In genomic region chr3:132573657-132574260, GRCh38 we compare ENCODE assay signal across 33 cellular contexts. TPM values are rescaled to one million over a fixed set of nuclear protein-coding genes. Genes with fewer than 3 reads are reported as not detected.
DNase-seq lines count a peak whose midpoint lies in the region; ATAC-seq and TF ChIP-seq lines count a peak whose summit lies in the region.
"Had no signal": no experiment of that assay in that cellular context is flagged by ENCODE, and none has a peak within 500 bp of the region (broad histone marks: within the 10 kb centered on the region; RNA-seq: fewer than 3 reads in every experiment).

No MANE protein-coding gene starts in this region.

- H3K27me3 ChIP-seq in right cardiac atrium (ENCODE audit: control insufficient read depth, insufficient read depth), result no peaks in the 10 kb centered on the region
- H3K27me3 ChIP-seq in uterus, result no peaks in the 10 kb centered on the region
- H3K27me3 ChIP-seq: left lung, SJSA1, upper lobe of left lung had no signal

- H3K4me1 Mint-ChIP-seq in activated naive CD8-positive, alpha-beta T cell treated with anti-CD3 and anti-CD28 coated beads, Interleukin-2, amount 50 U/mL, for 24 hours, result peaks cover 14% of the 10 kb centered on the region
- peaks cover 12% of the 10 kb centered on the region for H3K4me1 Mint-ChIP-seq in activated naive CD8-positive, alpha-beta T cell treated with anti-CD3 and anti-CD28 coated beads for 36 hours
- H3K4me1 Mint-ChIP-seq: B cell; brain; immature natural killer cell; mesothelial cell of epicardium; naive thymus-derived CD8-positive, alpha-beta T cell had no signal

- H3K9me3 ChIP-seq in right cardiac atrium (ENCODE audit: control insufficient read depth, low read length) (no peaks in the 10 kb centered on the region), uterus (no peaks in the 10 kb centered on the region)
- H3K9me3 ChIP-seq: left lung, SJSA1, upper lobe of left lung had no signal

- intact Hi-C loops in right cardiac atrium (cut with DNase I) (no loop called here), uterus (cut with DNase I; ENCODE audit: low total_unique reads) (no loop called here)

- DNase-seq in activated naive CD8-positive, alpha-beta T cell treated with anti-CD3 and anti-CD28 coated beads, Interleukin-2, amount 50 U/mL, for 24 hours, result no peak
- DNase-seq in activated naive CD8-positive, alpha-beta T cell treated with anti-CD3 and anti-CD28 coated beads for 36 hours, result no peak
- DNase-seq in fibroblast of gingiva (ENCODE audit: low read depth), result peak; percentile 87
- no peak for DNase-seq in right cardiac atrium
- DNase-seq in uterus, result no peak
- no peak for DNase-seq in mucosa of gallbladder (ENCODE audit: low spot score)
- no peak for DNase-seq in HuH-7.5 (ENCODE audit: low spot score)
- no peak for DNase-seq in DMS153 treated with DMSO at 0.1 percent for 48 hours (lab: John Stamatoyannopoulos, UW; ENCODE audit: unreplicated experiment)
- DNase-seq: 8988T; activated CD8-positive, alpha-beta T cell treated with anti-CD3 and anti-CD28 coated beads for 36 hours; activated effector memory CD4-positive, alpha-beta T cell treated with Interleukin-2 at 50 U/mL for 16 hours; COR-L47; foreskin melanocyte; hippocampal formation; immature natural killer cell; left lung; naive thymus-derived CD8-positive, alpha-beta T cell; NCI-H1694; NCI-H2171 treated with DMSO at 0.1 percent for 48 hours; NCI-H526; stimulated activated CD4-positive, alpha-beta T cell treated with anti-CD3 and anti-CD28 coated beads, Interleukin-4, amount 100 ng/mL, for 4 hours; T-helper 1 cell; upper lobe of left lung had no signal

- peak overlapping the region; percentile 5 for H3K27ac Mint-ChIP-seq in activated naive CD8-positive, alpha-beta T cell treated with anti-CD3 and anti-CD28 coated beads, Interleukin-2, amount 50 U/mL, for 24 hours
- no peak overlapping the region for H3K27ac Mint-ChIP-seq in activated naive CD8-positive, alpha-beta T cell treated with anti-CD3 and anti-CD28 coated beads for 36 hours
- H3K27ac Mint-ChIP-seq: activated CD8-positive, alpha-beta T cell treated with anti-CD3 and anti-CD28 coated beads for 36 hours; B cell; brain; immature natural killer cell; mesothelial cell of epicardium; naive thymus-derived CD8-positive, alpha-beta T cell; stimulated activated naive CD8-positive, alpha-beta T cell treated with anti-CD3 and anti-CD28 coated beads, Interleukin-15, Interleukin-2, amounts not matched to agents 100 ng/mL and 50 ng/mL, for 24 hours had no signal

- H3K4me3 ChIP-seq in right cardiac atrium (ENCODE audit: low read length) (no peak overlapping the region), uterus (no peak overlapping the region)
- H3K4me3 ChIP-seq: left lung, SJSA1, upper lobe of left lung had no signal

- H3K4me1 ChIP-seq in right cardiac atrium (ENCODE audit: control insufficient read depth, insufficient read depth, low read length), result peaks cover 6% of the 10 kb centered on the region
- no peaks in the 10 kb centered on the region for H3K4me1 ChIP-seq in uterus
- H3K4me1 ChIP-seq: left lung, SJSA1 had no signal

- TF ChIP-seq CTCF in uterus (IDR thresholded peaks at IDR 0.05), result no peak

- no peak for TF ChIP-seq POLR2A in uterus (IDR thresholded peaks at IDR 0.05)

- peaks cover 55% of the 10 kb centered on the region for H3K36me3 Mint-ChIP-seq in activated naive CD8-positive, alpha-beta T cell treated with anti-CD3 and anti-CD28 coated beads, Interleukin-2, amount 50 U/mL, for 24 hours (ENCODE audit: low read depth)
- H3K36me3 Mint-ChIP-seq in activated naive CD8-positive, alpha-beta T cell treated with anti-CD3 and anti-CD28 coated beads for 36 hours, result peaks cover 40% of the 10 kb centered on the region

- H3K27me3 Mint-ChIP-seq in activated naive CD8-positive, alpha-beta T cell treated with anti-CD3 and anti-CD28 coated beads, Interleukin-2, amount 50 U/mL, for 24 hours, result no peaks in the 10 kb centered on the region
- H3K27me3 Mint-ChIP-seq in activated naive CD8-positive, alpha-beta T cell treated with anti-CD3 and anti-CD28 coated beads for 36 hours, result no peaks in the 10 kb centered on the region
- H3K27me3 Mint-ChIP-seq: activated CD8-positive, alpha-beta T cell treated with anti-CD3 and anti-CD28 coated beads for 36 hours; B cell; brain; naive thymus-derived CD8-positive, alpha-beta T cell; stimulated activated naive CD8-positive, alpha-beta T cell treated with anti-CD3 and anti-CD28 coated beads, Interleukin-15, Interleukin-2, amounts not matched to agents 100 ng/mL and 50 ng/mL, for 24 hours had no signal

- H3K27ac ChIP-seq in right cardiac atrium (ENCODE audit: low read length) (peak overlapping the region; percentile 5), uterus (peak overlapping the region; percentile 70 to 80)
- H3K27ac ChIP-seq: left lung, SJSA1, upper lobe of left lung had no signal

- H3K4me3 Mint-ChIP-seq in activated naive CD8-positive, alpha-beta T cell treated with anti-CD3 and anti-CD28 coated beads, Interleukin-2, amount 50 U/mL, for 24 hours, result no peak overlapping the region
- no peak overlapping the region for H3K4me3 Mint-ChIP-seq in activated naive CD8-positive, alpha-beta T cell treated with anti-CD3 and anti-CD28 coated beads for 36 hours
- H3K4me3 Mint-ChIP-seq: activated CD8-positive, alpha-beta T cell treated with anti-CD3 and anti-CD28 coated beads for 36 hours; B cell; brain; immature natural killer cell; mesothelial cell of epicardium; naive thymus-derived CD8-positive, alpha-beta T cell; stimulated activated naive CD8-positive, alpha-beta T cell treated with anti-CD3 and anti-CD28 coated beads, Interleukin-15, Interleukin-2, amounts not matched to agents 100 ng/mL and 50 ng/mL, for 24 hours had no signal

- no peaks in the 10 kb centered on the region for H3K9me3 Mint-ChIP-seq in activated naive CD8-positive, alpha-beta T cell treated with anti-CD3 and anti-CD28 coated beads, Interleukin-2, amount 50 U/mL, for 24 hours
- peaks cover 2% of the 10 kb centered on the region for H3K9me3 Mint-ChIP-seq in activated naive CD8-positive, alpha-beta T cell treated with anti-CD3 and anti-CD28 coated beads for 36 hours
- H3K9me3 Mint-ChIP-seq: activated CD8-positive, alpha-beta T cell treated with anti-CD3 and anti-CD28 coated beads for 36 hours; immature natural killer cell had no signal

- ATAC-seq in activated naive CD8-positive, alpha-beta T cell treated with anti-CD3 and anti-CD28 coated beads, Interleukin-2, amount 50 U/mL, for 24 hours, result no peak
- ATAC-seq in right cardiac atrium, result peak in 1 of 2 donors; percentile 51
- ATAC-seq: activated CD4-positive, CD25-positive, alpha-beta regulatory T cell treated with anti-CD3 and anti-CD28 coated beads, Interleukin-2, amount 50 U/mL, for 24 hours; activated CD8-positive, alpha-beta T cell treated with anti-CD3 and anti-CD28 coated beads for 36 hours; HCT116; HepG2; left lung; naive thymus-derived CD8-positive, alpha-beta T cell; Panc1 had no signal

- H3K36me3 ChIP-seq in uterus, result no peaks in the 10 kb centered on the region

- 53% methylated on average over 5 of the region's 5 CpGs for WGBS in right cardiac atrium

RNA-seq across cellular contexts. Expression of gene ACKR4, which starts 23.3 kb away (rescaled TPM):
- under 1 TPM; 0.10 to 0.18 TPM for total RNA-seq in activated naive CD8-positive, alpha-beta T cell treated with anti-CD3 and anti-CD28 coated beads for 36 hours
- total RNA-seq in right cardiac atrium (1 to 10 TPM; 5.2 to 8.5 (median 6.6) TPM), uterus (1 to 10 TPM; 2.0 to 4.7 (median 4.4) TPM), mucosa of gallbladder (4.2 TPM)
- 7.2 TPM for polyA plus RNA-seq in right cardiac atrium
- total RNA-seq: activated CD8-positive, alpha-beta T cell treated with anti-CD3 and anti-CD28 coated beads for 36 hours; HepG2; LHCN-M2 had no signal
